1 cellular context compared by ENCODE assay signal in the genomic region with DNA sequence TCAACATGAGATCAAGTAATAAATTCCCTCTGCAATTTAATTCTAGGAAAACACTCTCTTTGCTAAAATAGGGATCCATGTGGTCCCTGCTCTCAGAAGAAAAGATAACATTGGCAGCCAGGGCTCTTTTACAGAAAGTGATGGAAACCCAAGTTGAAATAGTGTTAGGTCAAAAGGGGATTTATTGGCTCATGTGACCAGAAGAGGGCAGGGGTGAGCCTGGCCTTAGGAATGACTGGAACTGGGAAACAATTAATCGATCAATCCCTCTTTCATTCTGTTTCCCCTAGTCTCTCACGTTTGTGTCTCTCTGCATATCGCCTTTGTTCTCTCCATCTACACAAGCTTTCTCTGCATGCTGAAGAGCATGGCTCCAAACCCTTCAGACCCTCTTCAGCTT.
TF ChIP-seq lines count a peak whose summit lies in the region.

No MANE protein-coding gene starts in this region.

TF ChIP-seq in HCT116, 20 proteins besides CTCF, POLR2A, EP300 and RAD21 (continued from another document):
- TF ChIP-seq, protein P1, sequence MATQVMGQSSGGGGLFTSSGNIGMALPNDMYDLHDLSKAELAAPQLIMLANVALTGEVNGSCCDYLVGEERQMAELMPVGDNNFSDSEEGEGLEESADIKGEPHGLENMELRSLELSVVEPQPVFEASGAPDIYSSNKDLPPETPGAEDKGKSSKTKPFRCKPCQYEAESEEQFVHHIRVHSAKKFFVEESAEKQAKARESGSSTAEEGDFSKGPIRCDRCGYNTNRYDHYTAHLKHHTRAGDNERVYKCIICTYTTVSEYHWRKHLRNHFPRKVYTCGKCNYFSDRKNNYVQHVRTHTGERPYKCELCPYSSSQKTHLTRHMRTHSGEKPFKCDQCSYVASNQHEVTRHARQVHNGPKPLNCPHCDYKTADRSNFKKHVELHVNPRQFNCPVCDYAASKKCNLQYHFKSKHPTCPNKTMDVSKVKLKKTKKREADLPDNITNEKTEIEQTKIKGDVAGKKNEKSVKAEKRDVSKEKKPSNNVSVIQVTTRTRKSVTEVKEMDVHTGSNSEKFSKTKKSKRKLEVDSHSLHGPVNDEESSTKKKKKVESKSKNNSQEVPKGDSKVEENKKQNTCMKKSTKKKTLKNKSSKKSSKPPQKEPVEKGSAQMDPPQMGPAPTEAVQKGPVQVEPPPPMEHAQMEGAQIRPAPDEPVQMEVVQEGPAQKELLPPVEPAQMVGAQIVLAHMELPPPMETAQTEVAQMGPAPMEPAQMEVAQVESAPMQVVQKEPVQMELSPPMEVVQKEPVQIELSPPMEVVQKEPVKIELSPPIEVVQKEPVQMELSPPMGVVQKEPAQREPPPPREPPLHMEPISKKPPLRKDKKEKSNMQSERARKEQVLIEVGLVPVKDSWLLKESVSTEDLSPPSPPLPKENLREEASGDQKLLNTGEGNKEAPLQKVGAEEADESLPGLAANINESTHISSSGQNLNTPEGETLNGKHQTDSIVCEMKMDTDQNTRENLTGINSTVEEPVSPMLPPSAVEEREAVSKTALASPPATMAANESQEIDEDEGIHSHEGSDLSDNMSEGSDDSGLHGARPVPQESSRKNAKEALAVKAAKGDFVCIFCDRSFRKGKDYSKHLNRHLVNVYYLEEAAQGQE (IDR thresholded peaks at IDR 0.05; ENCODE audit: low read depth), result no peak
TF ChIP-seq in HCT116: peak in this region for 0.
